Comparison of ENCODE assay signal across 1 cellular context in the genomic region with DNA sequence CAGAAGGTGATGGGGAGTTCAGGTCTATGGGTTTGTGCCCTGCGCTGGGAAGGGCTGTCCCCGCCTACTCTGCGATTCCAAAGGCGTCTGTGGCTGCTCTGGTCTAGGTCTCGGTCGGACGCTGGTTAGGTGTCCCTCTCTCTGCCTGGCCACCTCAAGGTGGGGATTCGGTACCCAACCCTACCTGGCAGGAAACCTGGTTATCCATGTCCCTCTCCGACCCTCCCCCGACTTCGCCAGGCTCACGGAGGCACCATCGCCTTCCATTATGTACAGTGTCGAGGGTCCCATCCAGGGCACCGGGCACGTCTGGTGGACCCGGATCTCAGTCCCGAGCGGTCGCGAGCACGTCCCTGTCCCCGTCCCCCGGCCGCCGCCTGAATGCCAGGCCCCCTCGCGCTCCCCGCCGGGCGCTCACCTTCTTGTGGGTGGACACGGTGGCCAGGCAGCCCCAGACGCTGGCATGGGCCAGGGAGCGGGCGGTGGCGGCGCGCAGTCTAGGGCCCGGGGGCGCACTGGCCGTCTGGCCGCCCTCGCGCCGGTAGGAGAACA.
TF ChIP-seq lines count a peak whose summit lies in the region.

No MANE protein-coding gene starts in this region.

TF ChIP-seq in H1, 55 proteins besides CTCF, POLR2A, EP300 and RAD21 (continued from another document):
- TF ChIP-seq GABPA (IDR thresholded peaks at IDR 0.05; ENCODE audit: borderline replicate concordance, insufficient read depth, low read length), result no peak
- no peak for TF ChIP-seq HDAC2 (IDR thresholded peaks at IDR 0.05; ENCODE audit: borderline replicate concordance in 1 of 2, low read depth in 2 of 2, low read length in 2 of 2)
- TF ChIP-seq PHF8 (conservative IDR thresholded peaks at IDR 0.05; ENCODE audit: low read depth, low read length), result no peak
- peak; percentile 74 for TF ChIP-seq SUZ12 (IDR thresholded peaks at IDR 0.05; ENCODE audit: low read length)
- TF ChIP-seq, protein P1, sequence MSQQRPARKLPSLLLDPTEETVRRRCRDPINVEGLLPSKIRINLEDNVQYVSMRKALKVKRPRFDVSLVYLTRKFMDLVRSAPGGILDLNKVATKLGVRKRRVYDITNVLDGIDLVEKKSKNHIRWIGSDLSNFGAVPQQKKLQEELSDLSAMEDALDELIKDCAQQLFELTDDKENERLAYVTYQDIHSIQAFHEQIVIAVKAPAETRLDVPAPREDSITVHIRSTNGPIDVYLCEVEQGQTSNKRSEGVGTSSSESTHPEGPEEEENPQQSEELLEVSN (IDR thresholded peaks at IDR 0.05), result no peak
- peak; percentile 19 for TF ChIP-seq ASH2L (IDR thresholded peaks at IDR 0.05; ENCODE audit: low read length)
- no peak for TF ChIP-seq TBP (IDR thresholded peaks at IDR 0.05; ENCODE audit: low read depth, low read length)
- no peak for TF ChIP-seq KDM5A (IDR thresholded peaks at IDR 0.05; ENCODE audit: low read length)
- TF ChIP-seq MAFK (IDR thresholded peaks at IDR 0.05; ENCODE audit: low read depth, low read length), result no peak
- TF ChIP-seq EZH2 (IDR thresholded peaks at IDR 0.05; ENCODE audit: low read depth, low read length, severe bottlenecking), result peak; percentile 58
TF ChIP-seq in H1: peak in this region for 3.
